27 cellular contexts compared by ENCODE assay signal in the genomic region with DNA sequence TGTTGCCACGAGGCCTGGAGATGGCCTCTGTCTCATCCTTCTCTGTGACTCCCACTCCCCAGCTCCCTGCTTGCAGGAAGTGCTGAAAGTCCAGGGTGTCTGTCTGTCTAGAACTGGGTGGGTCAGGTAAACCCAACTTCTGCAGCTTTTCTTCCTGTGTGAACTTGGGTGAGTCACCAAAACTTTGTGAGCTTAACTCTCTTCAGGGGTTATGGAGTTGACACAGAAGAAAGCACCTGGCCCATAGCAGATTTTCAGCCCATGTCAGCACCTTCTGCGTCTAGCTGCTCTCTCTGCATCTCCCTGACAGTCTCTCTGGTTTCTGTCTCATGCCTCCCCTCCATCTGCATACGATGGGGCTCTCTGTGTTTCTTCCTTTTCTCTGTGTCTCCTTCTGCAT. TPM values are rescaled to one million over a fixed set of nuclear protein-coding genes. Genes with fewer than 3 reads are reported as not detected.
A peak's percentile ranks its signal among the peaks of the same experiment; 100 is the strongest.
DNase-seq lines count a peak whose midpoint lies in the region; ATAC-seq and TF ChIP-seq lines count a peak whose summit lies in the region.
"Had no signal": no experiment of that assay in that cellular context is flagged by ENCODE, and none has a peak within 500 bp of the region (broad histone marks: within the 10 kb centered on the region; RNA-seq: fewer than 3 reads in every experiment).

No MANE protein-coding gene starts in this region.

- H3K27ac Mint-ChIP-seq in activated CD8-positive, alpha-beta T cell treated with anti-CD3 and anti-CD28 coated beads, Interleukin-2, amount 10 ng/mL, durations not matched to agents 7 days and 5 days = no peak overlapping the region
- H3K27ac Mint-ChIP-seq in activated CD8-positive, alpha-beta T cell treated with anti-CD3 and anti-CD28 coated beads for 36 hours = no peak overlapping the region
- H3K27ac Mint-ChIP-seq in T-cell = peak overlapping the region; percentile 11 to 34
- H3K27ac Mint-ChIP-seq: CD14-positive monocyte had no signal

- H3K4me1 Mint-ChIP-seq in activated CD8-positive, alpha-beta T cell treated with anti-CD3 and anti-CD28 coated beads, Interleukin-2, amount 10 ng/mL, durations not matched to agents 7 days and 5 days (ENCODE audit: low read depth) = peaks cover 13% of the 10 kb centered on the region
- H3K4me1 Mint-ChIP-seq in activated CD8-positive, alpha-beta T cell treated with anti-CD3 and anti-CD28 coated beads for 36 hours (ENCODE audit: low read depth) = peaks cover 14% of the 10 kb centered on the region
- H3K4me1 Mint-ChIP-seq in T-cell = peaks cover 30 to 37% (median 31%) of the 10 kb centered on the region in 3 donors

- no peaks in the 10 kb centered on the region for H3K36me3 ChIP-seq in osteoblast (ENCODE audit: insufficient read depth, low read length)
- H3K36me3 ChIP-seq: BE2C had no signal

- no peak overlapping the region for H3K4me3 Mint-ChIP-seq in activated CD8-positive, alpha-beta T cell treated with anti-CD3 and anti-CD28 coated beads, Interleukin-2, amount 10 ng/mL, durations not matched to agents 7 days and 5 days
- H3K4me3 Mint-ChIP-seq in activated CD8-positive, alpha-beta T cell treated with anti-CD3 and anti-CD28 coated beads for 36 hours = no peak overlapping the region
- H3K4me3 Mint-ChIP-seq in T-cell = no peak overlapping the region

- no peaks in the 10 kb centered on the region for H3K79me2 ChIP-seq in osteoblast (ENCODE audit: insufficient read depth, low read length)

- H3K36me3 Mint-ChIP-seq in activated CD8-positive, alpha-beta T cell treated with anti-CD3 and anti-CD28 coated beads, Interleukin-2, amount 10 ng/mL, durations not matched to agents 7 days and 5 days (ENCODE audit: low read depth) = no peaks in the 10 kb centered on the region
- peaks cover 2% of the 10 kb centered on the region for H3K36me3 Mint-ChIP-seq in activated CD8-positive, alpha-beta T cell treated with anti-CD3 and anti-CD28 coated beads for 36 hours (ENCODE audit: low read depth)
- no peaks in the 10 kb centered on the region for H3K36me3 Mint-ChIP-seq in T-cell

- POLR2A ChIA-PET in activated CD8-positive, alpha-beta T cell treated with anti-CD3 and anti-CD28 coated beads, Interleukin-2, amount 10 ng/mL, durations not matched to agents 7 days and 5 days (lab: Charles Lee) = no interaction called here
- POLR2A ChIA-PET in activated CD8-positive, alpha-beta T cell treated with anti-CD3 and anti-CD28 coated beads for 36 hours (lab: Charles Lee) = interaction anchor here (0.6 kb wide), 1 partner anchor 51 kb away, joined by 3 read pairs; no protein-coding TSS in a partner anchor
- POLR2A ChIA-PET in T-cell (lab: Charles Lee) = no interaction called here

- no peak overlapping the region for H2AFZ ChIP-seq in osteoblast (ENCODE audit: low read length)

- peaks cover 41% of the 10 kb centered on the region for H3K27me3 ChIP-seq in osteoblast (ENCODE audit: insufficient read depth, low read length)

- H3K9me3 ChIP-seq in osteoblast (ENCODE audit: low read depth, low read length) = no peaks in the 10 kb centered on the region
- H3K9me3 ChIP-seq: BE2C had no signal

- TF ChIP-seq CTCF in activated CD8-positive, alpha-beta T cell treated with anti-CD3 and anti-CD28 coated beads for 36 hours (IDR thresholded peaks at IDR 0.05) = no peak
- TF ChIP-seq CTCF in osteoblast (IDR thresholded peaks at IDR 0.05; ENCODE audit: extremely low read depth, low read depth, low read length) = no peak

- H3K27me3 Mint-ChIP-seq in activated CD8-positive, alpha-beta T cell treated with anti-CD3 and anti-CD28 coated beads, Interleukin-2, amount 10 ng/mL, durations not matched to agents 7 days and 5 days (ENCODE audit: low read depth) = peaks cover 41% of the 10 kb centered on the region
- peaks cover 58% of the 10 kb centered on the region for H3K27me3 Mint-ChIP-seq in activated CD8-positive, alpha-beta T cell treated with anti-CD3 and anti-CD28 coated beads for 36 hours
- H3K27me3 Mint-ChIP-seq in T-cell = peaks cover 61 to 79% of the 10 kb centered on the region in 2 donors

- H4K20me1 ChIP-seq in osteoblast (ENCODE audit: insufficient read depth, low read length) = no peaks in the 10 kb centered on the region

- H3K4me2 ChIP-seq in osteoblast (ENCODE audit: insufficient read depth, low read length) = no peak overlapping the region

- ATAC-seq in activated CD8-positive, alpha-beta T cell treated with anti-CD3 and anti-CD28 coated beads, Interleukin-2, amount 10 ng/mL, durations not matched to agents 7 days and 5 days = peak; percentile 29
- ATAC-seq in activated CD8-positive, alpha-beta T cell treated with anti-CD3 and anti-CD28 coated beads for 36 hours = no peak
- ATAC-seq in T-cell (replicated peaks in 1 of 4) = peak in 1 of 4 experiments; percentile 16
- ATAC-seq: HCT116 had no signal

- CTCF ChIA-PET in activated CD8-positive, alpha-beta T cell treated with anti-CD3 and anti-CD28 coated beads, Interleukin-2, amount 10 ng/mL, durations not matched to agents 7 days and 5 days (lab: Charles Lee) = interaction anchor here (1.1 kb wide), 1 partner anchor 112 kb away, joined by 3 read pairs; no protein-coding TSS in a partner anchor
- CTCF ChIA-PET in activated CD8-positive, alpha-beta T cell treated with anti-CD3 and anti-CD28 coated beads for 36 hours (lab: Charles Lee) = interaction anchor here (1.7 kb wide), 1 partner anchor 119 kb away, joined by 7 read pairs; no protein-coding TSS in a partner anchor
- CTCF ChIA-PET in T-cell (lab: Charles Lee) = interaction anchor here in 1 of 2 donors (0.7 kb wide), 1 partner anchor 26 kb away, joined by 3 read pairs; no protein-coding TSS in a partner anchor

- intact Hi-C loops in activated CD8-positive, alpha-beta T cell treated with anti-CD3 and anti-CD28 coated beads for 36 hours (cut with micrococcal nuclease) = loop anchor here (10.0 kb wide), 1 partner anchor 60 kb away; no protein-coding TSS in a partner anchor

- H3K9me3 Mint-ChIP-seq in activated CD8-positive, alpha-beta T cell treated with anti-CD3 and anti-CD28 coated beads, Interleukin-2, amount 10 ng/mL, durations not matched to agents 7 days and 5 days (ENCODE audit: insufficient read depth) = no peaks in the 10 kb centered on the region
- no peaks in the 10 kb centered on the region for H3K9me3 Mint-ChIP-seq in activated CD8-positive, alpha-beta T cell treated with anti-CD3 and anti-CD28 coated beads for 36 hours
- H3K9me3 Mint-ChIP-seq in T-cell = no peaks in the 10 kb centered on the region

- H3K4me3 ChIP-seq in osteoblast (ENCODE audit: insufficient read depth, low read length) = no peak overlapping the region

- no peak overlapping the region for H3K27ac ChIP-seq in osteoblast (ENCODE audit: low read depth, low read length)
- H3K27ac ChIP-seq: 22Rv1, HL-60, RWPE1 had no signal

- no peaks in the 10 kb centered on the region for H3K4me1 ChIP-seq in osteoblast (ENCODE audit: insufficient read depth, low read length)
- H3K4me1 ChIP-seq: BE2C had no signal

- DNase-seq in activated CD8-positive, alpha-beta T cell treated with anti-CD3 and anti-CD28 coated beads, Interleukin-2, amount 10 ng/mL, durations not matched to agents 7 days and 5 days = no peak
- DNase-seq in activated CD8-positive, alpha-beta T cell treated with anti-CD3 and anti-CD28 coated beads for 36 hours = no peak
- peak; percentile 36 for DNase-seq in NAMALWA (ENCODE audit: low spot score)
- no peak for DNase-seq in T-cell
- DNase-seq in osteoblast (ENCODE audit: insufficient read length, low spot score, missing footprints) = peak; percentile 68
- no peak for DNase-seq in NCI-H1092 treated with DMSO at 0.1 percent for 48 hours (lab: John Stamatoyannopoulos, UW)
- DNase-seq in activated CD4-positive, alpha-beta T cell treated with anti-CD3 and anti-CD28 coated beads for 4 hours = no peak
- no peak for DNase-seq in DMS79 treated with DMSO at 0.1 percent for 48 hours (lab: John Stamatoyannopoulos, UW)
- DNase-seq: ACHN; BE2C; CD8-positive, alpha-beta memory T cell; DND-41; Kasumi-1; NCI-H1436; NCI-H187; NCI-H2081 treated with DMSO at 0.1 percent for 48 hours; NCI-H2171 treated with DMSO at 0.1 percent for 48 hours; NCI-H345; NCI-H524; NCI-H748 treated with DMSO at 0.1 percent for 48 hours; SHP77 treated with DMSO at 0.1 percent for 48 hours had no signal

RNA-seq across cellular contexts. Expression of gene CACNG7, which starts 4.2 kb away (rescaled TPM):
- total RNA-seq in activated CD8-positive, alpha-beta T cell treated with anti-CD3 and anti-CD28 coated beads, Interleukin-2, amount 10 ng/mL, durations not matched to agents 7 days and 5 days = not detected
- total RNA-seq in activated CD8-positive, alpha-beta T cell treated with anti-CD3 and anti-CD28 coated beads for 36 hours = not detected
- total RNA-seq in T-cell (not detected), osteoblast (not detected in 2 replicates)
- total RNA-seq: CD8-positive, alpha-beta memory T cell; M059J had no signal

RNA-seq across cellular contexts. Expression of gene PRKCG, which starts 22.9 kb away (rescaled TPM):
- total RNA-seq in activated CD8-positive, alpha-beta T cell treated with anti-CD3 and anti-CD28 coated beads, Interleukin-2, amount 10 ng/mL, durations not matched to agents 7 days and 5 days = not detected
- total RNA-seq in activated CD8-positive, alpha-beta T cell treated with anti-CD3 and anti-CD28 coated beads for 36 hours = under 1 TPM in 1 of 2 experiments, not detected in 1; 0.11 TPM
- 1 to 10 TPM in 1 of 5 donors, under 1 TPM in 2, not detected in 2; 0.15 to 2.4 (median 0.32) TPM for total RNA-seq in T-cell
- total RNA-seq in osteoblast = under 0.01 TPM in 1 of 2 replicates, not detected in the other
- total RNA-seq: CD8-positive, alpha-beta memory T cell; M059J had no signal

RNA-seq across cellular contexts. Expression of gene MYADM, which starts 37.2 kb away (rescaled TPM):
- total RNA-seq in activated CD8-positive, alpha-beta T cell treated with anti-CD3 and anti-CD28 coated beads, Interleukin-2, amount 10 ng/mL, durations not matched to agents 7 days and 5 days = 10 to 100 TPM; 92.9 to 98.1 TPM
- total RNA-seq in activated CD8-positive, alpha-beta T cell treated with anti-CD3 and anti-CD28 coated beads for 36 hours = 10 to 100 TPM; 64.7 to 69.9 TPM
- 100 to 1,000 TPM in 2 of 5 donors, 10 to 100 TPM in 3; 49.9 to 335 (median 70.9) TPM for total RNA-seq in T-cell
- 16.2 and 17.4 TPM in 2 replicates for total RNA-seq in osteoblast

RNA-seq across cellular contexts. Expression of gene CACNG8, which starts 57.8 kb away (rescaled TPM):
- not detected for total RNA-seq in activated CD8-positive, alpha-beta T cell treated with anti-CD3 and anti-CD28 coated beads, Interleukin-2, amount 10 ng/mL, durations not matched to agents 7 days and 5 days
- not detected for total RNA-seq in activated CD8-positive, alpha-beta T cell treated with anti-CD3 and anti-CD28 coated beads for 36 hours
- total RNA-seq in T-cell (under 1 TPM in 1 of 5 donors, not detected in 4; 0.03 TPM), osteoblast (not detected in 2 replicates)
- total RNA-seq: CD8-positive, alpha-beta memory T cell had no signal

Comparison
In these comparisons a context has a peak if more than half of its experiments do, and no peak if none do; other contexts are left out.
1. DNase-seq: peak in NAMALWA (single experiment) and osteoblast (single experiment); none in activated CD8-positive, alpha-beta T cell treated with anti-CD3 and anti-CD28 coated beads, Interleukin-2, amount 10 ng/mL, durations not matched to agents 7 days and 5 days (single experiment), activated CD8-positive, alpha-beta T cell treated with anti-CD3 and anti-CD28 coated beads for 36 hours (single experiment), T-cell (0 of 34), NCI-H1092 treated with DMSO at 0.1 percent for 48 hours (single experiment), activated CD4-positive, alpha-beta T cell treated with anti-CD3 and anti-CD28 coated beads for 4 hours (0 of 2) and DMS79 treated with DMSO at 0.1 percent for 48 hours (single experiment).
2. H3K27ac Mint-ChIP-seq: peak in T-cell (2 of 2); none in activated CD8-positive, alpha-beta T cell treated with anti-CD3 and anti-CD28 coated beads, Interleukin-2, amount 10 ng/mL, durations not matched to agents 7 days and 5 days (single experiment) and activated CD8-positive, alpha-beta T cell treated with anti-CD3 and anti-CD28 coated beads for 36 hours (single experiment).